15 cellular contexts compared by ENCODE assay signal in genomic region chr11:87628161-87628560, GRCh38.
"Had no signal": no experiment of that assay in that cellular context is flagged by ENCODE, and none has a peak within 500 bp of the region (broad histone marks: within the 10 kb centered on the region; RNA-seq: fewer than 3 reads in every experiment).

No MANE protein-coding gene starts in this region.

- DNase-seq: activated CD4-positive, alpha-beta T cell treated with anti-CD3 and anti-CD28 coated beads for 36 hours; activated CD4-positive, alpha-beta T cell treated with anti-CD3 and anti-CD28 coated beads, Interleukin-2, amount 50 U/mL, for 48 hours; activated naive CD4-positive, alpha-beta T cell treated with Interleukin-2 at 50 U/mL for 16 hours; activated T-cell treated with anti-CD3 and anti-CD28 coated beads for 4 hours; central memory CD4-positive, alpha-beta T cell; colonic mucosa; gastrocnemius medialis; left colon; lower lobe of right lung; midbrain; nucleus accumbens; stimulated activated naive CD8-positive, alpha-beta T cell treated with anti-CD3 and anti-CD28 coated beads, Interleukin-15, amount 100 ng/mL, for 72 hours; trophoblast cell had no signal

- H3K27me3 ChIP-seq: colonic mucosa, gastrocnemius medialis, right atrium auricular region, vagina had no signal

- H3K4me1 ChIP-seq: colonic mucosa, gastrocnemius medialis, lower lobe of right lung, right atrium auricular region, vagina had no signal

- ATAC-seq: activated CD4-positive, alpha-beta T cell treated with anti-CD3 and anti-CD28 coated beads for 36 hours; gastrocnemius medialis; left colon; lower lobe of right lung; stimulated activated naive CD8-positive, alpha-beta T cell treated with anti-CD3 and anti-CD28 coated beads, Interleukin-15, amount 100 ng/mL, for 72 hours had no signal

- H3K27ac ChIP-seq: colonic mucosa, gastrocnemius medialis, lower lobe of right lung, right atrium auricular region, vagina had no signal

- H3K36me3 ChIP-seq: colonic mucosa, gastrocnemius medialis, lower lobe of right lung, right atrium auricular region, vagina had no signal

- H3K9me3 ChIP-seq: colonic mucosa, gastrocnemius medialis, lower lobe of right lung, vagina had no signal

- H3K4me3 ChIP-seq: colonic mucosa, gastrocnemius medialis, lower lobe of right lung, right atrium auricular region, vagina had no signal
